Comparison of ENCODE assay signal across 1 cellular context in the genomic region with DNA sequence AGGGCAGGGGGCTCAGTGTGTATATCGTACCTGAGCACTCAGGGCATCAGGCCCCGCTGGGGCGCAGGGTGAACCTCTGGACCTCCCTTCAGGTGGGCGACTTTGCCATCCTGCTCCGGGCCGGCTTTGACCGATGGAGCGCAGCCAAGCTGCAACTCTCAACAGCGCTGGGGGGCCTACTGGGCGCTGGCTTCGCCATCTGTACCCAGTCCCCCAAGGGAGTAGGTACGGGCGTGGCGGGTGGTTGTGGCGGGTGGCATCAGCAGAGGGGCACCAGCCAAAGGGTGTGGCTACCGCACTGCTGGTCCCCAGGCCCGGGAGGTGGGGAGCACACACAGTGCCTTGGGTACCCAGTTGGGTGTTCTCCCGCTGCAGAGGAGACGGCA.
TF ChIP-seq lines count a peak whose summit lies in the region.

No MANE protein-coding gene starts in this region.

TF ChIP-seq in HCT116, 20 proteins besides CTCF, POLR2A, EP300 and RAD21:
- TF ChIP-seq, protein P1, sequence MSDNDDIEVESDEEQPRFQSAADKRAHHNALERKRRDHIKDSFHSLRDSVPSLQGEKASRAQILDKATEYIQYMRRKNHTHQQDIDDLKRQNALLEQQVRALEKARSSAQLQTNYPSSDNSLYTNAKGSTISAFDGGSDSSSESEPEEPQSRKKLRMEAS (IDR thresholded peaks at IDR 0.05), result no peak
- TF ChIP-seq CBX3 (IDR thresholded peaks at IDR 0.05; ENCODE audit: low read depth), result no peak
- TF ChIP-seq CEBPB (IDR thresholded peaks at IDR 0.05; ENCODE audit: low read depth), result no peak
- no peak for TF ChIP-seq JUND (IDR thresholded peaks at IDR 0.05)
- TF ChIP-seq SRF (IDR thresholded peaks at IDR 0.05; ENCODE audit: low read depth), result no peak
- TF ChIP-seq EGR1 (IDR thresholded peaks at IDR 0.05; ENCODE audit: low read depth), result no peak
- no peak for TF ChIP-seq SIN3A (IDR thresholded peaks at IDR 0.05; ENCODE audit: low read depth)
- no peak for TF ChIP-seq POLR2AphosphoS5 (IDR thresholded peaks at IDR 0.05; ENCODE audit: low read depth, low read length)
- no peak for TF ChIP-seq ZNF274 (IDR thresholded peaks at IDR 0.05; ENCODE audit: low read depth, low read length)
- no peak for TF ChIP-seq ELF1 (IDR thresholded peaks at IDR 0.05; ENCODE audit: borderline replicate concordance, low read depth)
- TF ChIP-seq ZFX (IDR thresholded peaks at IDR 0.05), result no peak
- TF ChIP-seq FOSL1 (IDR thresholded peaks at IDR 0.05; ENCODE audit: low read depth), result no peak
